Comparison of ENCODE assay signal across 8 cellular contexts in the genomic region with DNA sequence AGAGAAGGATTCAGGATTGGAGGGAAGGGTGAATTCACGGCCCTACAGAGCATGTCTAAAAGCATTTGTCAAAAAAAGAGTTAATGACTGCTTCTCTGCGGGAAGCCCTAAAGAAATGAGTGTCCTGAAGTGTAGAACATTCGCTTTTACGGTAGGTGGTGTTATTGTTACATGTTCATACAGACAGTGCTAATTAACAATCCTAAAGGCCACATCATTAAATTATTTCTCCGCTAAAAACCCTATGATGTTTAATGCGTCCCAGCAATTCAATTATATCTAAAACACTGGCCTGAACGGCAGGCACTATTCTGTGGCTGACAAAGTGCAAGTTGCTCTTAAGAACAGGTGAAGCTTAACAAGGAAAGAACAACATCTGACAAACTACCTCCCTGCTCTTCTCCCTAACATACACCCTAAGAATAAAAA.
A peak's percentile ranks its signal among the peaks of the same experiment; 100 is the strongest.
DNase-seq lines count a peak whose midpoint lies in the region; ATAC-seq and TF ChIP-seq lines count a peak whose summit lies in the region.

No MANE protein-coding gene starts in this region.

- TF ChIP-seq EP300 in stomach (IDR thresholded peaks at IDR 0.05), result no peak

- H3K4me1 ChIP-seq in stomach, result peaks cover 0 to 30% (median 11%) of the 10 kb centered on the region in 4 donors

- H3K4me3 ChIP-seq in stomach, result no peak overlapping the region
- H3K4me3 ChIP-seq in WERI-Rb-1 (ENCODE audit: low read depth, low read length), result no peak overlapping the region

- H3K36me3 ChIP-seq in stomach (no peaks in the 10 kb centered on the region), WERI-Rb-1 (no peaks in the 10 kb centered on the region)

- no peaks in the 10 kb centered on the region for H3K27me3 ChIP-seq in stomach
- no peaks in the 10 kb centered on the region for H3K27me3 ChIP-seq in WERI-Rb-1 (ENCODE audit: insufficient read depth, low read depth, severe bottlenecking)

- peak overlapping the region in 2 of 5 donors; percentile 44 to 47 for H3K27ac ChIP-seq in stomach
- no peak overlapping the region for H3K27ac ChIP-seq in WERI-Rb-1

- ATAC-seq in left cardiac atrium, result peak; percentile 59 to 83
- no peak for ATAC-seq in GM21360 (IDR thresholded peaks at IDR 0.05; ENCODE audit: unreplicated experiment)
- ATAC-seq in GM21447 (IDR thresholded peaks at IDR 0.05; ENCODE audit: unreplicated experiment), result no peak

- WGBS in stomach, 5 donors, result 14 to 26% (median 20%) methylated on average over 7 of the region's 7 CpGs

- intact Hi-C loops in left cardiac atrium (cut with DNase I) (loop anchor here (5.0 to 10.0 kb wide), 4 partner anchors 72 to 882 kb away; no protein-coding TSS in a partner anchor), stomach (cut with DNase I; ENCODE audit: low total_unique reads) (loop anchor here (5.0 to 10.0 kb wide), 3 partner anchors 65 to 882 kb away; no protein-coding TSS in a partner anchor)

- TF ChIP-seq POLR2A in stomach (IDR thresholded peaks at IDR 0.05), result no peak

- peak; percentile 20 for DNase-seq in HPDE6-E6E7 (ENCODE audit: extremely low spot score)
- DNase-seq in SW480 (ENCODE audit: low spot score), result peak; percentile 69
- DNase-seq in left cardiac atrium, result no peak
- no peak for DNase-seq in stomach
- no peak for DNase-seq in GM20000 (ENCODE audit: low spot score)
- DNase-seq in WERI-Rb-1, result no peak

- peaks cover 5 to 14% (median 10%) of the 10 kb centered on the region in 4 donors for H3K9me3 ChIP-seq in stomach
- H3K9me3 ChIP-seq in WERI-Rb-1 (ENCODE audit: severe bottlenecking), result peaks cover 6% of the 10 kb centered on the region

- TF ChIP-seq CTCF in stomach (IDR thresholded peaks at IDR 0.05) (peak in 5 of 7 experiments; percentile 11 to 47 (median 37)), GM20000 (IDR thresholded peaks at IDR 0.05; ENCODE audit: extremely low read depth, missing control alignments) (no peak), WERI-Rb-1 (IDR thresholded peaks at IDR 0.05; ENCODE audit: low read depth, low read length) (no peak)

Comparison
In these comparisons a context has a peak if more than half of its experiments do, and no peak if none do; other contexts are left out.
1. DNase-seq: peak in HPDE6-E6E7 (single experiment) and SW480 (single experiment); none in left cardiac atrium (single experiment), stomach (single experiment), GM20000 (single experiment) and WERI-Rb-1 (single experiment).
2. ATAC-seq: peak in left cardiac atrium (2 of 2); none in GM21360 (single experiment) and GM21447 (single experiment).
3. CTCF ChIP-seq: peak in stomach (5 of 7); none in GM20000 (single experiment) and WERI-Rb-1 (single experiment).